1 cellular context compared by ENCODE assay signal in genomic region chr15:23039151-23039916, GRCh38.
TF ChIP-seq lines count a peak whose summit lies in the region.

TSS of gene TUBGCP5 (minus strand) at chr15:23039569. CDS start at chr15:23039543, 26 bp downstream.

TF ChIP-seq in GM12878, 131 proteins besides CTCF, POLR2A, EP300 and RAD21 (continued from another document):
- TF ChIP-seq ZBTB11 (CRISPR knock-in tag; IDR thresholded peaks at IDR 0.05) = no peak
- TF ChIP-seq RB1 (IDR thresholded peaks at IDR 0.05; ENCODE audit: borderline replicate concordance) = peak; percentile 82; the same call in 1 of the 2 replicates
- peak; percentile 99 for TF ChIP-seq BRCA1 (IDR thresholded peaks at IDR 0.05; ENCODE audit: low read depth, low read length)
- TF ChIP-seq EZH2 (IDR thresholded peaks at IDR 0.05; ENCODE audit: borderline replicate concordance, control insufficient read depth, low read depth, low read length) = no peak
- peak; percentile 66 for TF ChIP-seq NR2F1 (conservative IDR thresholded peaks at IDR 0.05)
- peak; percentile 94 for TF ChIP-seq BACH1 (IDR thresholded peaks at IDR 0.05; ENCODE audit: borderline replicate concordance)
- TF ChIP-seq SMAD5 (IDR thresholded peaks at IDR 0.05; ENCODE audit: low read depth) = peak; percentile 83; the same call in 1 of the 2 replicates
- peak; percentile 79 for TF ChIP-seq DPF2 (IDR thresholded peaks at IDR 0.05)
- TF ChIP-seq USF1 (IDR thresholded peaks at IDR 0.05; ENCODE audit: borderline replicate concordance, extremely low read length, insufficient read depth, low read depth, low read length) = no peak
- TF ChIP-seq EGR1 (IDR thresholded peaks at IDR 0.05; ENCODE audit: borderline replicate concordance in 1 of 2, low read depth in 2 of 2, low read length in 2 of 2) = no peak
- no peak for TF ChIP-seq MTA2 (IDR thresholded peaks at IDR 0.05; ENCODE audit: low read depth)
- no peak for TF ChIP-seq RFX5 (IDR thresholded peaks at IDR 0.05; ENCODE audit: low read depth, low read length)
- TF ChIP-seq MXI1 (IDR thresholded peaks at IDR 0.05; ENCODE audit: low read depth, low read length) = peak; percentile 84; the same call in 1 of the 2 replicates
- TF ChIP-seq ATF7 (IDR thresholded peaks at IDR 0.05; ENCODE audit: low read depth) = no peak
- TF ChIP-seq YY1 (IDR thresholded peaks at IDR 0.05; ENCODE audit: low read depth, low read length) = peak; percentile 95
- TF ChIP-seq CHD2 (IDR thresholded peaks at IDR 0.05; ENCODE audit: borderline replicate concordance, low read depth, low read length) = peak; percentile 100
- peak; percentile 95 for TF ChIP-seq ZNF207 (IDR thresholded peaks at IDR 0.05; ENCODE audit: borderline replicate concordance)
- TF ChIP-seq RCOR1 (conservative IDR thresholded peaks at IDR 0.05; ENCODE audit: low read depth, low read length) = peak; percentile 100
- TF ChIP-seq ASH2L (IDR thresholded peaks at IDR 0.05; ENCODE audit: borderline replicate concordance, low read depth) = peak; percentile 55; the same call in 1 of the 2 replicates
- peak; percentile 99 for TF ChIP-seq CBFB (IDR thresholded peaks at IDR 0.05; ENCODE audit: low read depth)
- peak; percentile 74 to 93 for TF ChIP-seq BHLHE40 (IDR thresholded peaks at IDR 0.05; ENCODE audit: borderline replicate concordance in 1 of 2, low read depth in 2 of 2, low read length in 1 of 2)
- TF ChIP-seq CHD1 (IDR thresholded peaks at IDR 0.05; ENCODE audit: low read depth, low read length) = no peak
- TF ChIP-seq SIN3A (IDR thresholded peaks at IDR 0.05; ENCODE audit: low read depth, low read length) = peak; percentile 39; the same call in 1 of the 2 replicates
- TF ChIP-seq REST (IDR thresholded peaks at IDR 0.05; ENCODE audit: low read depth, low read length) = peak; percentile 46; the same call in 1 of the 2 replicates
- no peak; the same call in 1 of the 2 replicates for TF ChIP-seq EED (IDR thresholded peaks at IDR 0.05; ENCODE audit: low read depth)
- no peak for TF ChIP-seq YBX1 (IDR thresholded peaks at IDR 0.05)
- peak; percentile 98 for TF ChIP-seq HDAC6 (IDR thresholded peaks at IDR 0.05; ENCODE audit: unreplicated experiment)
- TF ChIP-seq PKNOX1 (IDR thresholded peaks at IDR 0.05) = peak; percentile 83
- no peak for TF ChIP-seq HSF1 (IDR thresholded peaks at IDR 0.05; ENCODE audit: low read depth, low read length)
- peak; percentile 88 for TF ChIP-seq NKRF (conservative IDR thresholded peaks at IDR 0.05)
- no peak for TF ChIP-seq SUPT20H (IDR thresholded peaks at IDR 0.05; ENCODE audit: borderline replicate concordance, control insufficient read depth, low read depth, low read length)
- no peak for TF ChIP-seq E4F1 (IDR thresholded peaks at IDR 0.05; ENCODE audit: borderline replicate concordance, partially characterized antibody)
TF ChIP-seq in GM12878: peak in this region for 45.
